Comparison of ENCODE assay signal across 18 cellular contexts in genomic region chr13:57569981-57570380, GRCh38.
DNase-seq lines count a peak whose midpoint lies in the region; ATAC-seq, FAIRE-seq and TF ChIP-seq lines count a peak whose summit lies in the region.
"Had no signal": no experiment of that assay in that cellular context is flagged by ENCODE, and none has a peak within 500 bp of the region (broad histone marks: within the 10 kb centered on the region; RNA-seq: fewer than 3 reads in every experiment).

No MANE protein-coding gene starts in this region.

- H3K9me3 Mint-ChIP-seq in astrocyte (ENCODE audit: unreplicated experiment) = no peaks in the 10 kb centered on the region
- peaks cover 20% of the 10 kb centered on the region for H3K9me3 Mint-ChIP-seq in activated CD8-positive, alpha-beta T cell treated with anti-CD3 and anti-CD28 coated beads, Interleukin-2, amount 10 ng/mL, durations not matched to agents 7 days and 5 days (ENCODE audit: insufficient read depth)
- H3K9me3 Mint-ChIP-seq: H9 had no signal

- H3K9me3 ChIP-seq in astrocyte (ENCODE audit: insufficient read depth, low read depth, low read length) = no peaks in the 10 kb centered on the region
- peaks cover 2% of the 10 kb centered on the region for H3K9me3 ChIP-seq in mesenchymal stem cell (ENCODE audit: control insufficient read depth, low read length)
- H3K9me3 ChIP-seq: BE2C, MG63, SJSA1 had no signal

- H3K27ac Mint-ChIP-seq in astrocyte (ENCODE audit: unreplicated experiment) = no peak overlapping the region
- H3K27ac Mint-ChIP-seq in activated CD8-positive, alpha-beta T cell treated with anti-CD3 and anti-CD28 coated beads, Interleukin-2, amount 10 ng/mL, durations not matched to agents 7 days and 5 days = no peak overlapping the region
- H3K27ac Mint-ChIP-seq: CD8-positive, alpha-beta memory T cell; H9; T-helper 1 cell treated with Interleukin-12 subunit alpha and Interleukin-12 subunit beta and Interleukin-4 antibody, amounts not matched to agents 30 μg/mL and 1 μg/mL, for 36 hours had no signal

- no peak overlapping the region for H3K9ac ChIP-seq in astrocyte (ENCODE audit: low read length)
- no peak overlapping the region for H3K9ac ChIP-seq in mesenchymal stem cell (ENCODE audit: low read length)

- H3K23ac ChIP-seq in mesenchymal stem cell (ENCODE audit: low read length in 2 of 2) = no peak overlapping the region

- H3K36me3 ChIP-seq in astrocyte (ENCODE audit: insufficient read depth, low read length) (no peaks in the 10 kb centered on the region), mesenchymal stem cell (ENCODE audit: control insufficient read depth in 1 of 2, insufficient read depth in 2 of 2, low read depth in 1 of 2, low read length in 2 of 2) (no peaks in the 10 kb centered on the region)
- H3K36me3 ChIP-seq: BE2C, MG63, SJSA1 had no signal

- no peak for FAIRE-seq in astrocyte (lab: Jason Lieb, UNC)

- H3K4me1 Mint-ChIP-seq in astrocyte (ENCODE audit: low read depth, unreplicated experiment) = peaks cover 4% of the 10 kb centered on the region
- H3K4me1 Mint-ChIP-seq in activated CD8-positive, alpha-beta T cell treated with anti-CD3 and anti-CD28 coated beads, Interleukin-2, amount 10 ng/mL, durations not matched to agents 7 days and 5 days (ENCODE audit: low read depth) = no peaks in the 10 kb centered on the region
- H3K4me1 Mint-ChIP-seq: CD8-positive, alpha-beta memory T cell had no signal

- H2AFZ ChIP-seq in astrocyte (ENCODE audit: low read depth, low read length) = no peak overlapping the region
- no peak overlapping the region for H2AFZ ChIP-seq in mesenchymal stem cell (ENCODE audit: low read depth, low read length)

- H3K79me1 ChIP-seq in mesenchymal stem cell (replicated peaks; ENCODE audit: low read length, poor library complexity, severe bottlenecking) = no peaks in the 10 kb centered on the region

- H2BK12ac ChIP-seq in mesenchymal stem cell (ENCODE audit: low read length in 2 of 2) = no peak overlapping the region

- CTCF ChIA-PET in activated CD8-positive, alpha-beta T cell treated with anti-CD3 and anti-CD28 coated beads, Interleukin-2, amount 10 ng/mL, durations not matched to agents 7 days and 5 days (lab: Charles Lee) = no interaction called here

- H3K4me3 ChIP-seq in astrocyte (ENCODE audit: insufficient read depth, low read depth, low read length) = no peak overlapping the region
- no peak overlapping the region for H3K4me3 ChIP-seq in mesenchymal stem cell (ENCODE audit: insufficient read depth in 1 of 2, low read depth in 1 of 2, low read length in 2 of 2)
- H3K4me3 ChIP-seq: MG63, SJSA1 had no signal

- H3K27me3 Mint-ChIP-seq in astrocyte (ENCODE audit: low read depth, unreplicated experiment) = no peaks in the 10 kb centered on the region
- no peaks in the 10 kb centered on the region for H3K27me3 Mint-ChIP-seq in activated CD8-positive, alpha-beta T cell treated with anti-CD3 and anti-CD28 coated beads, Interleukin-2, amount 10 ng/mL, durations not matched to agents 7 days and 5 days (ENCODE audit: low read depth)
- H3K27me3 Mint-ChIP-seq: CD8-positive, alpha-beta memory T cell had no signal

- no peaks in the 10 kb centered on the region for H4K20me1 ChIP-seq in astrocyte (ENCODE audit: insufficient read depth, low read length)

- H4K91ac ChIP-seq in mesenchymal stem cell (ENCODE audit: low read length) = no peak overlapping the region

- H2BK120ac ChIP-seq in mesenchymal stem cell (ENCODE audit: low read depth, low read length) = no peak overlapping the region

- 18% methylated on average over 1 of the region's 1 CpG for WGBS in mesenchymal stem cell

- POLR2A ChIA-PET in activated CD8-positive, alpha-beta T cell treated with anti-CD3 and anti-CD28 coated beads, Interleukin-2, amount 10 ng/mL, durations not matched to agents 7 days and 5 days (lab: Charles Lee) = no interaction called here

- H3K27ac ChIP-seq in astrocyte (ENCODE audit: low read depth, low read length) (no peak overlapping the region), mesenchymal stem cell (ENCODE audit: low read length, poor library complexity, severe bottlenecking) (no peak overlapping the region)
- H3K27ac ChIP-seq: SJSA1 had no signal

- no peak for ATAC-seq in activated CD8-positive, alpha-beta T cell treated with anti-CD3 and anti-CD28 coated beads, Interleukin-2, amount 10 ng/mL, durations not matched to agents 7 days and 5 days

- no peak overlapping the region for H3K4ac ChIP-seq in mesenchymal stem cell (ENCODE audit: low read depth in 1 of 2, low read length in 2 of 2)

- H3K4me2 ChIP-seq in astrocyte (ENCODE audit: low read length) (no peak overlapping the region), mesenchymal stem cell (ENCODE audit: low read length, poor library complexity, severe bottlenecking) (no peak overlapping the region)

- no peak overlapping the region for H3K4me3 Mint-ChIP-seq in astrocyte (ENCODE audit: unreplicated experiment)
- H3K4me3 Mint-ChIP-seq in activated CD8-positive, alpha-beta T cell treated with anti-CD3 and anti-CD28 coated beads, Interleukin-2, amount 10 ng/mL, durations not matched to agents 7 days and 5 days = no peak overlapping the region
- H3K4me3 Mint-ChIP-seq: CD8-positive, alpha-beta memory T cell; H9; T-helper 1 cell treated with Interleukin-12 subunit alpha and Interleukin-12 subunit beta and Interleukin-4 antibody, amounts not matched to agents 30 μg/mL and 1 μg/mL, for 36 hours had no signal

- H3K18ac ChIP-seq in mesenchymal stem cell (ENCODE audit: low read depth in 1 of 2, low read length in 2 of 2) = no peak overlapping the region

- H3K4me1 ChIP-seq in astrocyte (ENCODE audit: insufficient read depth, low read length) (no peaks in the 10 kb centered on the region), mesenchymal stem cell (ENCODE audit: control insufficient read depth, insufficient read depth, low read depth, low read length) (no peaks in the 10 kb centered on the region)
- H3K4me1 ChIP-seq: BE2C, SJSA1 had no signal

- H3K14ac ChIP-seq in mesenchymal stem cell (ENCODE audit: low read length in 2 of 2) = no peak overlapping the region

- H2BK5ac ChIP-seq in mesenchymal stem cell (ENCODE audit: low read depth, low read length, poor library complexity, severe bottlenecking) = no peak overlapping the region

- H3K79me2 ChIP-seq in astrocyte (ENCODE audit: insufficient read depth, low read length) = no peaks in the 10 kb centered on the region

- H3K36me3 Mint-ChIP-seq in astrocyte (ENCODE audit: low read depth, unreplicated experiment) = no peaks in the 10 kb centered on the region
- no peaks in the 10 kb centered on the region for H3K36me3 Mint-ChIP-seq in activated CD8-positive, alpha-beta T cell treated with anti-CD3 and anti-CD28 coated beads, Interleukin-2, amount 10 ng/mL, durations not matched to agents 7 days and 5 days (ENCODE audit: low read depth)
- H3K36me3 Mint-ChIP-seq: CD8-positive, alpha-beta memory T cell had no signal

- peak; percentile 23 for DNase-seq in HT-29 (ENCODE audit: low spot score)
- peak; percentile 3 for DNase-seq in M059J (ENCODE audit: low read depth)
- DNase-seq in astrocyte (ENCODE audit: low read depth) = peak; percentile 32
- DNase-seq in mesenchymal stem cell = peak; percentile 6
- DNase-seq in activated CD8-positive, alpha-beta T cell treated with anti-CD3 and anti-CD28 coated beads, Interleukin-2, amount 10 ng/mL, durations not matched to agents 7 days and 5 days = no peak
- no peak for DNase-seq in NCI-H2227 treated with DMSO at 0.1 percent for 48 hours (lab: John Stamatoyannopoulos, UW)
- DNase-seq in DMS153 (lab: John Stamatoyannopoulos, UW) = no peak
- DNase-seq: BE2C; CD8-positive, alpha-beta memory T cell; H9; IMR-90; MG63; NCI-H2029 treated with DMSO at 0.1 percent for 48 hours; NCI-H524 treated with DMSO at 0.1 percent for 48 hours; NK-92 treated with Interleukin-12 subunit alpha and Interleukin-12 subunit beta, amount 100 ng/mL, for 24 hours; OCI-M1 had no signal

- H3K27me3 ChIP-seq in astrocyte (ENCODE audit: insufficient read depth, low read length) (no peaks in the 10 kb centered on the region), mesenchymal stem cell (ENCODE audit: control insufficient read depth in 1 of 2, insufficient read depth in 1 of 2, low read length in 2 of 2) (no peaks in the 10 kb centered on the region)
- H3K27me3 ChIP-seq: BE2C, MG63, SJSA1 had no signal

- TF ChIP-seq CTCF in astrocyte (IDR thresholded peaks at IDR 0.05; ENCODE audit: insufficient read depth, low read depth, low read length) = no peak

- H4K8ac ChIP-seq in mesenchymal stem cell (ENCODE audit: low read length) = no peak overlapping the region

- H2AK5ac ChIP-seq in mesenchymal stem cell (ENCODE audit: low read length, severe bottlenecking) = no peak overlapping the region

- no peak overlapping the region for H2BK15ac ChIP-seq in mesenchymal stem cell (ENCODE audit: low read depth, poor library complexity, severe bottlenecking)

Comparison
In these comparisons a context has a peak if more than half of its experiments do, and no peak if none do; other contexts are left out.
1. DNase-seq: peak in HT-29 (single experiment), M059J (single experiment), astrocyte (single experiment) and mesenchymal stem cell (single experiment); none in activated CD8-positive, alpha-beta T cell treated with anti-CD3 and anti-CD28 coated beads, Interleukin-2, amount 10 ng/mL, durations not matched to agents 7 days and 5 days (single experiment), NCI-H2227 treated with DMSO at 0.1 percent for 48 hours (single experiment) and DMS153 (single experiment).